ENCODE assay signal across 1 cellular context in the genomic region with DNA sequence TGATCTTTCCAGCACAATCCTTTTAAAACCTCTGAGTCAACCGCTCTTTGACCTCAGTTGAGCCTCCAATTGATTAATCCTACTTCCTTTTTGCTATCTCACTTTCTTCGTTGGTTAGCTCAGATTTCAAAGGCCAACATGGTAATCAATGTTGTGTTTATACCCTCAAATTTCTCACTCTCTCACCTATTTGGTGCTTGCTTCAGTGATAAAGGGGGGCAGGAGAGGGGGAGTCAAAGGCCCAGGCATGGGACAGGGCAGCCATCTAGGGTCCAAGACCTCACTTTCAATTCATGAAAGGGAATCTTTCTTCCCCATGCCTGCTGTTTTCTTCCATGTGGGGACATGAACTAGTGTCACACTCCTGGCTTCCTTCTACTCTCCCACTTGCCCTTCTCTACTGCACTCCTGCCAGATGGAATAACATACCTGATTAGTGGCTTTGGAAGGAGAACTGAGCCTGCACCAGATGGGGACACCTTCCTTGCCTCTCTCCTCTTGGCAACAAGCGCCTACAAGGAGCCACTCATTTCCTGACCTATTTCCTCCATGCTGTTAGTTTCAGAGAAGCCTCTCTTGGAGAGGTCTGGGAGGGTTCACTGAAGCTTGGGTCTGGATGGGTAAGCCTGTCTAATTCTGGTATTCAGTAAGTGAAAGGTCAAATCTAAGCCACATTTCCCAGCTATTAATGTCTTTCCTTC.
A peak's percentile ranks its signal among the peaks of the same experiment; 100 is the strongest.
TF ChIP-seq lines count a peak whose summit lies in the region.

No MANE protein-coding gene starts in this region.

TF ChIP-seq in HepG2, 621 proteins besides CTCF, POLR2A, EP300 and RAD21 (continued from another document and continues in another):
- peak; percentile 43; the same call in 1 of the 2 replicates for TF ChIP-seq RERE (CRISPR knock-in tag; IDR thresholded peaks at IDR 0.05; ENCODE audit: low read depth)
- peak; percentile 35; the same call in 1 of the 2 replicates for TF ChIP-seq SP4 (CRISPR knock-in tag; IDR thresholded peaks at IDR 0.05)
- TF ChIP-seq KDM5A (IDR thresholded peaks at IDR 0.05; ENCODE audit: borderline replicate concordance, low read length), result peak; percentile 28; the same call in 1 of the 2 replicates
- TF ChIP-seq, protein P1, sequence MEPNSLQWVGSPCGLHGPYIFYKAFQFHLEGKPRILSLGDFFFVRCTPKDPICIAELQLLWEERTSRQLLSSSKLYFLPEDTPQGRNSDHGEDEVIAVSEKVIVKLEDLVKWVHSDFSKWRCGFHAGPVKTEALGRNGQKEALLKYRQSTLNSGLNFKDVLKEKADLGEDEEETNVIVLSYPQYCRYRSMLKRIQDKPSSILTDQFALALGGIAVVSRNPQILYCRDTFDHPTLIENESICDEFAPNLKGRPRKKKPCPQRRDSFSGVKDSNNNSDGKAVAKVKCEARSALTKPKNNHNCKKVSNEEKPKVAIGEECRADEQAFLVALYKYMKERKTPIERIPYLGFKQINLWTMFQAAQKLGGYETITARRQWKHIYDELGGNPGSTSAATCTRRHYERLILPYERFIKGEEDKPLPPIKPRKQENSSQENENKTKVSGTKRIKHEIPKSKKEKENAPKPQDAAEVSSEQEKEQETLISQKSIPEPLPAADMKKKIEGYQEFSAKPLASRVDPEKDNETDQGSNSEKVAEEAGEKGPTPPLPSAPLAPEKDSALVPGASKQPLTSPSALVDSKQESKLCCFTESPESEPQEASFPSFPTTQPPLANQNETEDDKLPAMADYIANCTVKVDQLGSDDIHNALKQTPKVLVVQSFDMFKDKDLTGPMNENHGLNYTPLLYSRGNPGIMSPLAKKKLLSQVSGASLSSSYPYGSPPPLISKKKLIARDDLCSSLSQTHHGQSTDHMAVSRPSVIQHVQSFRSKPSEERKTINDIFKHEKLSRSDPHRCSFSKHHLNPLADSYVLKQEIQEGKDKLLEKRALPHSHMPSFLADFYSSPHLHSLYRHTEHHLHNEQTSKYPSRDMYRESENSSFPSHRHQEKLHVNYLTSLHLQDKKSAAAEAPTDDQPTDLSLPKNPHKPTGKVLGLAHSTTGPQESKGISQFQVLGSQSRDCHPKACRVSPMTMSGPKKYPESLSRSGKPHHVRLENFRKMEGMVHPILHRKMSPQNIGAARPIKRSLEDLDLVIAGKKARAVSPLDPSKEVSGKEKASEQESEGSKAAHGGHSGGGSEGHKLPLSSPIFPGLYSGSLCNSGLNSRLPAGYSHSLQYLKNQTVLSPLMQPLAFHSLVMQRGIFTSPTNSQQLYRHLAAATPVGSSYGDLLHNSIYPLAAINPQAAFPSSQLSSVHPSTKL (CRISPR knock-in tag; IDR thresholded peaks at IDR 0.05), result peak; percentile 90
- peak; percentile 62 for TF ChIP-seq NR2C2 (CRISPR knock-in tag; IDR thresholded peaks at IDR 0.05; ENCODE audit: borderline replicate concordance)
- no peak for TF ChIP-seq ZNF557 (CRISPR knock-in tag; IDR thresholded peaks at IDR 0.05)
- TF ChIP-seq, protein P2, sequence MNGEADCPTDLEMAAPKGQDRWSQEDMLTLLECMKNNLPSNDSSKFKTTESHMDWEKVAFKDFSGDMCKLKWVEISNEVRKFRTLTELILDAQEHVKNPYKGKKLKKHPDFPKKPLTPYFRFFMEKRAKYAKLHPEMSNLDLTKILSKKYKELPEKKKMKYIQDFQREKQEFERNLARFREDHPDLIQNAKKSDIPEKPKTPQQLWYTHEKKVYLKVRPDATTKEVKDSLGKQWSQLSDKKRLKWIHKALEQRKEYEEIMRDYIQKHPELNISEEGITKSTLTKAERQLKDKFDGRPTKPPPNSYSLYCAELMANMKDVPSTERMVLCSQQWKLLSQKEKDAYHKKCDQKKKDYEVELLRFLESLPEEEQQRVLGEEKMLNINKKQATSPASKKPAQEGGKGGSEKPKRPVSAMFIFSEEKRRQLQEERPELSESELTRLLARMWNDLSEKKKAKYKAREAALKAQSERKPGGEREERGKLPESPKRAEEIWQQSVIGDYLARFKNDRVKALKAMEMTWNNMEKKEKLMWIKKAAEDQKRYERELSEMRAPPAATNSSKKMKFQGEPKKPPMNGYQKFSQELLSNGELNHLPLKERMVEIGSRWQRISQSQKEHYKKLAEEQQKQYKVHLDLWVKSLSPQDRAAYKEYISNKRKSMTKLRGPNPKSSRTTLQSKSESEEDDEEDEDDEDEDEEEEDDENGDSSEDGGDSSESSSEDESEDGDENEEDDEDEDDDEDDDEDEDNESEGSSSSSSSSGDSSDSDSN (CRISPR knock-in tag; IDR thresholded peaks at IDR 0.05), result no peak
- TF ChIP-seq SNRNP70 (IDR thresholded peaks at IDR 0.05; ENCODE audit: low read depth, low read length), result no peak
- TF ChIP-seq SOX6 (IDR thresholded peaks at IDR 0.05), result no peak
- TF ChIP-seq SOX6 (CRISPR knock-in tag; IDR thresholded peaks at IDR 0.05), result peak; percentile 85
- TF ChIP-seq ZNF407 (CRISPR knock-in tag; IDR thresholded peaks at IDR 0.05; ENCODE audit: not compliant biosample characterization), result no peak
- TF ChIP-seq CENPT (CRISPR knock-in tag; IDR thresholded peaks at IDR 0.05; ENCODE audit: low read depth), result no peak
- no peak for TF ChIP-seq NFE2 (CRISPR knock-in tag; IDR thresholded peaks at IDR 0.05)
- no peak for TF ChIP-seq ZNF619 (CRISPR knock-in tag; IDR thresholded peaks at IDR 0.05)
- peak; percentile 78 for TF ChIP-seq ZNF121 (CRISPR knock-in tag; IDR thresholded peaks at IDR 0.05)
- 0 out of 2 replicates have a peak, but pooled peaks have one; percentile 21 for TF ChIP-seq IRF2 (CRISPR knock-in tag; IDR thresholded peaks at IDR 0.05)
- TF ChIP-seq SOX5 (CRISPR knock-in tag; IDR thresholded peaks at IDR 0.05; ENCODE audit: borderline replicate concordance), result peak; percentile 57; the same call in 1 of the 2 replicates
- TF ChIP-seq NR2F2 (IDR thresholded peaks at IDR 0.05; ENCODE audit: borderline replicate concordance, low read depth), result peak; percentile 83
- no peak for TF ChIP-seq ZBTB26 (CRISPR knock-in tag; IDR thresholded peaks at IDR 0.05; ENCODE audit: borderline replicate concordance)
- TF ChIP-seq ZBTB38 (CRISPR knock-in tag; IDR thresholded peaks at IDR 0.05), result 0 out of 2 replicates have a peak, but pooled peaks have one; percentile 38
- peak; percentile 83 for TF ChIP-seq ETV5 (CRISPR knock-in tag; IDR thresholded peaks at IDR 0.05; ENCODE audit: borderline replicate concordance)
- TF ChIP-seq SIX1 (CRISPR knock-in tag; IDR thresholded peaks at IDR 0.05; ENCODE audit: borderline replicate concordance), result peak; percentile 93
- peak; percentile 69 for TF ChIP-seq GATAD2A (CRISPR knock-in tag; IDR thresholded peaks at IDR 0.05)
- TF ChIP-seq, protein P3, sequence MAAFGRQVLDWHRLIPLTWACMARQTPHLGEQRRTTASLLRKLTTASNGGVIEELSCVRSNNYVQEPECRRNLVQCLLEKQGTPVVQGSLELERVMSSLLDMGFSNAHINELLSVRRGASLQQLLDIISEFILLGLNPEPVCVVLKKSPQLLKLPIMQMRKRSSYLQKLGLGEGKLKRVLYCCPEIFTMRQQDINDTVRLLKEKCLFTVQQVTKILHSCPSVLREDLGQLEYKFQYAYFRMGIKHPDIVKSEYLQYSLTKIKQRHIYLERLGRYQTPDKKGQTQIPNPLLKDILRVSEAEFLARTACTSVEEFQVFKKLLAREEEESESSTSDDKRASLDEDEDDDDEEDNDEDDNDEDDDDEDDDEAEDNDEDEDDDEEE (CRISPR knock-in tag; IDR thresholded peaks at IDR 0.05), result 0 out of 2 replicates have a peak, but pooled peaks have one; percentile 51
- TF ChIP-seq PCBP2 (optimal IDR thresholded peaks at IDR 0.05; ENCODE audit: low read depth, low read length, poor library complexity, severe bottlenecking), result no peak
- peak; percentile 85 for TF ChIP-seq NR2F6 (IDR thresholded peaks at IDR 0.05)
- peak; percentile 84 for TF ChIP-seq NR2F6 (CRISPR knock-in tag; IDR thresholded peaks at IDR 0.05)
- TF ChIP-seq IRX3 (CRISPR knock-in tag; IDR thresholded peaks at IDR 0.05; ENCODE audit: borderline replicate concordance, low read depth), result no peak
- TF ChIP-seq RXRB (CRISPR knock-in tag; IDR thresholded peaks at IDR 0.05; ENCODE audit: borderline replicate concordance), result peak; percentile 80
- TF ChIP-seq TBX3 (IDR thresholded peaks at IDR 0.05; ENCODE audit: borderline replicate concordance), result no peak
